Comparison of ENCODE assay signal across 1 cellular context in genomic region chrX:70336767-70337166, GRCh38.
TF ChIP-seq lines count a peak whose summit lies in the region.

No MANE protein-coding gene starts in this region.

TF ChIP-seq in GM12878, 131 proteins besides CTCF, POLR2A, EP300 and RAD21 (continues in another document):
- TF ChIP-seq TCF3 (IDR thresholded peaks at IDR 0.05; ENCODE audit: borderline replicate concordance, insufficient read depth, low read depth, low read length) = no peak
- TF ChIP-seq IRF4 (IDR thresholded peaks at IDR 0.05; ENCODE audit: low read depth, low read length) = peak; percentile 97
- TF ChIP-seq EZH2 (IDR thresholded peaks at IDR 0.05; ENCODE audit: borderline replicate concordance, control insufficient read depth, low read depth, low read length) = no peak
- TF ChIP-seq, protein P1, sequence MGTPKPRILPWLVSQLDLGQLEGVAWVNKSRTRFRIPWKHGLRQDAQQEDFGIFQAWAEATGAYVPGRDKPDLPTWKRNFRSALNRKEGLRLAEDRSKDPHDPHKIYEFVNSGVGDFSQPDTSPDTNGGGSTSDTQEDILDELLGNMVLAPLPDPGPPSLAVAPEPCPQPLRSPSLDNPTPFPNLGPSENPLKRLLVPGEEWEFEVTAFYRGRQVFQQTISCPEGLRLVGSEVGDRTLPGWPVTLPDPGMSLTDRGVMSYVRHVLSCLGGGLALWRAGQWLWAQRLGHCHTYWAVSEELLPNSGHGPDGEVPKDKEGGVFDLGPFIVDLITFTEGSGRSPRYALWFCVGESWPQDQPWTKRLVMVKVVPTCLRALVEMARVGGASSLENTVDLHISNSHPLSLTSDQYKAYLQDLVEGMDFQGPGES (IDR thresholded peaks at IDR 0.05) = no peak
- peak; percentile 36; the same call in 1 of the 2 replicates for TF ChIP-seq ZNF384 (IDR thresholded peaks at IDR 0.05; ENCODE audit: borderline replicate concordance, low read depth, low read length)
- TF ChIP-seq NFIC (IDR thresholded peaks at IDR 0.05; ENCODE audit: low read depth, low read length) = peak; percentile 86
- TF ChIP-seq MTA2 (IDR thresholded peaks at IDR 0.05; ENCODE audit: low read depth) = peak; percentile 91
- no peak for TF ChIP-seq E2F8 (IDR thresholded peaks at IDR 0.05; ENCODE audit: low read depth, partially characterized antibody)
- peak; percentile 85 for TF ChIP-seq BMI1 (IDR thresholded peaks at IDR 0.05; ENCODE audit: borderline replicate concordance)
- TF ChIP-seq EGR1 (IDR thresholded peaks at IDR 0.05; ENCODE audit: borderline replicate concordance in 1 of 2, low read depth in 2 of 2, low read length in 2 of 2) = no peak
- no peak for TF ChIP-seq NR2C2 (IDR thresholded peaks at IDR 0.05; ENCODE audit: borderline replicate concordance, control insufficient read depth, insufficient read length, low read depth)
- no peak for TF ChIP-seq WRNIP1 (IDR thresholded peaks at IDR 0.05; ENCODE audit: borderline replicate concordance, low read depth, low read length)
- TF ChIP-seq HDAC2 (IDR thresholded peaks at IDR 0.05) = no peak
- no peak for TF ChIP-seq E2F4 (IDR thresholded peaks at IDR 0.05; ENCODE audit: low read depth, low read length)
- TF ChIP-seq MYC (IDR thresholded peaks at IDR 0.05; ENCODE audit: insufficient read depth, insufficient read length, insufficient replicate concordance, low read length, severe bottlenecking) = no peak
- no peak for TF ChIP-seq FOS (IDR thresholded peaks at IDR 0.05; ENCODE audit: borderline replicate concordance, extremely low read depth, insufficient read length)
- TF ChIP-seq, protein P2, sequence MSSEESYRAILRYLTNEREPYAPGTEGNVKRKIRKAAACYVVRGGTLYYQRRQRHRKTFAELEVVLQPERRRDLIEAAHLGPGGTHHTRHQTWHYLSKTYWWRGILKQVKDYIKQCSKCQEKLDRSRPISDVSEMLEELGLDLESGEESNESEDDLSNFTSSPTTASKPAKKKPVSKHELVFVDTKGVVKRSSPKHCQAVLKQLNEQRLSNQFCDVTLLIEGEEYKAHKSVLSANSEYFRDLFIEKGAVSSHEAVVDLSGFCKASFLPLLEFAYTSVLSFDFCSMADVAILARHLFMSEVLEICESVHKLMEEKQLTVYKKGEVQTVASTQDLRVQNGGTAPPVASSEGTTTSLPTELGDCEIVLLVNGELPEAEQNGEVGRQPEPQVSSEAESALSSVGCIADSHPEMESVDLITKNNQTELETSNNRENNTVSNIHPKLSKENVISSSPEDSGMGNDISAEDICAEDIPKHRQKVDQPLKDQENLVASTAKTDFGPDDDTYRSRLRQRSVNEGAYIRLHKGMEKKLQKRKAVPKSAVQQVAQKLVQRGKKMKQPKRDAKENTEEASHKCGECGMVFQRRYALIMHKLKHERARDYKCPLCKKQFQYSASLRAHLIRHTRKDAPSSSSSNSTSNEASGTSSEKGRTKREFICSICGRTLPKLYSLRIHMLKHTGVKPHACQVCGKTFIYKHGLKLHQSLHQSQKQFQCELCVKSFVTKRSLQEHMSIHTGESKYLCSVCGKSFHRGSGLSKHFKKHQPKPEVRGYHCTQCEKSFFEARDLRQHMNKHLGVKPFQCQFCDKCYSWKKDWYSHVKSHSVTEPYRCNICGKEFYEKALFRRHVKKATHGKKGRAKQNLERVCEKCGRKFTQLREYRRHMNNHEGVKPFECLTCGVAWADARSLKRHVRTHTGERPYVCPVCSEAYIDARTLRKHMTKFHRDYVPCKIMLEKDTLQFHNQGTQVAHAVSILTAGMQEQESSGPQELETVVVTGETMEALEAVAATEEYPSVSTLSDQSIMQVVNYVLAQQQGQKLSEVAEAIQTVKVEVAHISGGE (CRISPR knock-in tag; IDR thresholded peaks at IDR 0.05) = no peak
- no peak for TF ChIP-seq RB1 (IDR thresholded peaks at IDR 0.05; ENCODE audit: borderline replicate concordance)
- TF ChIP-seq KDM1A (IDR thresholded peaks at IDR 0.05; ENCODE audit: borderline replicate concordance) = no peak
- TF ChIP-seq CEBPB (IDR thresholded peaks at IDR 0.05; ENCODE audit: borderline replicate concordance in 1 of 2, low read depth in 2 of 2, low read length in 2 of 2) = no peak
- TF ChIP-seq BHLHE40 (IDR thresholded peaks at IDR 0.05; ENCODE audit: borderline replicate concordance in 1 of 2, low read depth in 2 of 2, low read length in 1 of 2) = no peak
- peak; percentile 52 for TF ChIP-seq MEF2B (IDR thresholded peaks at IDR 0.05; ENCODE audit: partially characterized antibody, poor library complexity, severe bottlenecking)
- TF ChIP-seq SRF (IDR thresholded peaks at IDR 0.05; ENCODE audit: low read depth in 2 of 2, low read length in 2 of 2) = no peak
- no peak for TF ChIP-seq RCOR1 (conservative IDR thresholded peaks at IDR 0.05; ENCODE audit: low read depth, low read length)
- no peak for TF ChIP-seq CEBPZ (IDR thresholded peaks at IDR 0.05; ENCODE audit: low read depth, low read length)
- TF ChIP-seq MEF2A (IDR thresholded peaks at IDR 0.05; ENCODE audit: insufficient read depth, low read depth, low read length) = 0 out of 2 replicates have a peak, but pooled peaks have one; percentile 35
- no peak for TF ChIP-seq HDAC6 (IDR thresholded peaks at IDR 0.05; ENCODE audit: unreplicated experiment)
- TF ChIP-seq POU2F2 (IDR thresholded peaks at IDR 0.05; ENCODE audit: borderline replicate concordance, low read depth, low read length) = no peak
- no peak for TF ChIP-seq LARP7 (IDR thresholded peaks at IDR 0.05)
- peak; percentile 58; the same call in 1 of the 2 replicates for TF ChIP-seq ZNF24 (IDR thresholded peaks at IDR 0.05)
- no peak for TF ChIP-seq CUX1 (IDR thresholded peaks at IDR 0.05; ENCODE audit: insufficient replicate concordance, low read depth, low read length)
- TF ChIP-seq KLF5 (IDR thresholded peaks at IDR 0.05; ENCODE audit: partially characterized antibody) = no peak
- TF ChIP-seq ZNF274 (IDR thresholded peaks at IDR 0.05; ENCODE audit: insufficient read depth, insufficient read length) = no peak
- TF ChIP-seq, protein P3, sequence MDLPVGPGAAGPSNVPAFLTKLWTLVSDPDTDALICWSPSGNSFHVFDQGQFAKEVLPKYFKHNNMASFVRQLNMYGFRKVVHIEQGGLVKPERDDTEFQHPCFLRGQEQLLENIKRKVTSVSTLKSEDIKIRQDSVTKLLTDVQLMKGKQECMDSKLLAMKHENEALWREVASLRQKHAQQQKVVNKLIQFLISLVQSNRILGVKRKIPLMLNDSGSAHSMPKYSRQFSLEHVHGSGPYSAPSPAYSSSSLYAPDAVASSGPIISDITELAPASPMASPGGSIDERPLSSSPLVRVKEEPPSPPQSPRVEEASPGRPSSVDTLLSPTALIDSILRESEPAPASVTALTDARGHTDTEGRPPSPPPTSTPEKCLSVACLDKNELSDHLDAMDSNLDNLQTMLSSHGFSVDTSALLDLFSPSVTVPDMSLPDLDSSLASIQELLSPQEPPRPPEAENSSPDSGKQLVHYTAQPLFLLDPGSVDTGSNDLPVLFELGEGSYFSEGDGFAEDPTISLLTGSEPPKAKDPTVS (IDR thresholded peaks at IDR 0.05; ENCODE audit: low read depth, low read length) = no peak
- TF ChIP-seq PAX8 (IDR thresholded peaks at IDR 0.05) = no peak
- TF ChIP-seq RBBP5 (conservative IDR thresholded peaks at IDR 0.05) = no peak
- TF ChIP-seq, protein P4, sequence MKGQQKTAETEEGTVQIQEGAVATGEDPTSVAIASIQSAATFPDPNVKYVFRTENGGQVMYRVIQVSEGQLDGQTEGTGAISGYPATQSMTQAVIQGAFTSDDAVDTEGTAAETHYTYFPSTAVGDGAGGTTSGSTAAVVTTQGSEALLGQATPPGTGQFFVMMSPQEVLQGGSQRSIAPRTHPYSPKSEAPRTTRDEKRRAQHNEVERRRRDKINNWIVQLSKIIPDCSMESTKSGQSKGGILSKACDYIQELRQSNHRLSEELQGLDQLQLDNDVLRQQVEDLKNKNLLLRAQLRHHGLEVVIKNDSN (IDR thresholded peaks at IDR 0.05; ENCODE audit: borderline replicate concordance, extremely low read length, insufficient read depth, low read depth, low read length) = no peak
- TF ChIP-seq ESRRA (IDR thresholded peaks at IDR 0.05; ENCODE audit: low read length) = no peak
- no peak for TF ChIP-seq KAT2A (conservative IDR thresholded peaks at IDR 0.05; ENCODE audit: control insufficient read depth, low read depth, low read length)
- TF ChIP-seq, protein P5, sequence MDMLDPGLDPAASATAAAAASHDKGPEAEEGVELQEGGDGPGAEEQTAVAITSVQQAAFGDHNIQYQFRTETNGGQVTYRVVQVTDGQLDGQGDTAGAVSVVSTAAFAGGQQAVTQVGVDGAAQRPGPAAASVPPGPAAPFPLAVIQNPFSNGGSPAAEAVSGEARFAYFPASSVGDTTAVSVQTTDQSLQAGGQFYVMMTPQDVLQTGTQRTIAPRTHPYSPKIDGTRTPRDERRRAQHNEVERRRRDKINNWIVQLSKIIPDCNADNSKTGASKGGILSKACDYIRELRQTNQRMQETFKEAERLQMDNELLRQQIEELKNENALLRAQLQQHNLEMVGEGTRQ (IDR thresholded peaks at IDR 0.05; ENCODE audit: borderline replicate concordance, low read depth, low read length) = no peak
- no peak for TF ChIP-seq RFX5 (IDR thresholded peaks at IDR 0.05; ENCODE audit: low read depth, low read length)
